Comparison of ENCODE assay signal across 10 cellular contexts in the genomic region with DNA sequence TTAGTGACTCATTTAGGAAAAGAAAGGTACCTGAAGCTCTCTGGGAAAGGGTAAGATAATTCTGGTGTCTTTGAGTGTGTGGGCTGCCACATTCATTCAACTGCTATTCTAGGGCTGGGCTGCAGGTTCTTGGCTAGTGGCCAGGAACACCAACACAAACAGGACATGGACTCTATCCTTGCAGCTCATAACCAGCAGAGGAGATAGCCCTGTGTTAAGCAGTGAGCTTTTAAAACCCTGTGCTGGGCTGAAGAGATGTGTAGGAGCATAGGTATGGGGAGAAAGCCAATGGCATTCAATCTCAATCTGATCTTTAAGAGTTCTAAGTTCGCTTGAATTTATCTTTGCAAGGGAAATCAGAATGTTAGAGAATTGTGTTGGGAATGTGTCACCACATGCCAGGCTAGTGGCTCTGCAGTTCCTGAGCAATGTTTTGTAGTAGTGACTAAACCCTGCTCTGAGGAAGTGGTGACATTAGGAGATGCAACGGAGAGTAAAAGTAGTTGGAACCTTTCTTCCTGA. TPM values are rescaled to one million over a fixed set of nuclear protein-coding genes. Genes with fewer than 3 reads are reported as not detected.
A peak's percentile ranks its signal among the peaks of the same experiment; 100 is the strongest.
DNase-seq lines count a peak whose midpoint lies in the region; ATAC-seq and TF ChIP-seq lines count a peak whose summit lies in the region.
"Had no signal": no experiment of that assay in that cellular context is flagged by ENCODE, and none has a peak within 500 bp of the region (broad histone marks: within the 10 kb centered on the region; RNA-seq: fewer than 3 reads in every experiment).

No MANE protein-coding gene starts in this region.

- intact Hi-C loops in left ventricle myocardium superior (cut with micrococcal nuclease), result no loop called here

- TF ChIP-seq CTCF in GM20000 (IDR thresholded peaks at IDR 0.05; ENCODE audit: extremely low read depth, missing control alignments), result no peak

- DNase-seq in SIG-M5 treated with dmso at 0.1 percent for 504 hours (lab: John Stamatoyannopoulos, UW; ENCODE audit: unreplicated experiment) (peak; percentile 12), SIG-M5 (lab: John Stamatoyannopoulos, UW) (no peak), SJSA1 (ENCODE audit: low read depth in 1 of 2, low spot score in 2 of 2) (peak; percentile 27 to 40), left ventricle myocardium superior (peak; percentile 63), GM20000 (ENCODE audit: low spot score) (no peak), AG08396 (ENCODE audit: low spot score) (no peak)
- DNase-seq in stimulated activated CD4-positive, alpha-beta T cell treated with anti-CD3 and anti-CD28 coated beads, TNF-alpha, amount 100 ng/mL, for 48 hours (ENCODE audit: low read depth in 3 of 3), result peak; percentile 3 to 20 (median 4)
- no peak for DNase-seq in activated CD8-positive, alpha-beta memory T cell treated with anti-CD3 and anti-CD28 coated beads for 24 hours

- H3K27ac ChIP-seq in SJSA1, result no peak overlapping the region
- H3K27ac ChIP-seq: BLaER1, KMS-11 had no signal

- peaks cover 16% of the 10 kb centered on the region for H3K4me1 ChIP-seq in SJSA1 (replicated peaks)
- H3K4me1 ChIP-seq: BLaER1 had no signal

- no peaks in the 10 kb centered on the region for H3K9me3 ChIP-seq in SJSA1 (replicated peaks)
- H3K9me3 ChIP-seq: BLaER1 had no signal

- peak; percentile 94 for ATAC-seq in left ventricle myocardium superior

- H3K27me3 ChIP-seq in SJSA1 (replicated peaks), result no peaks in the 10 kb centered on the region
- H3K27me3 ChIP-seq: BLaER1 had no signal

- H3K36me3 ChIP-seq in SJSA1, result no peaks in the 10 kb centered on the region
- H3K36me3 ChIP-seq: BLaER1 had no signal

- no peak overlapping the region for H3K4me3 ChIP-seq in SJSA1
- H3K4me3 ChIP-seq: BLaER1 had no signal

RNA-seq across cellular contexts. Expression of a gene that starts 39.2 kb away (rescaled TPM):
- total RNA-seq in SJSA1 (2014; rRNA removed; shearing (Covaris generic)), result 37.7 and 39.5 TPM in 2 replicates
- total RNA-seq in left ventricle myocardium superior, result 23.1 TPM

Comparison
In these comparisons a context has a peak if more than half of its experiments do, and no peak if none do; other contexts are left out.
1. DNase-seq: peak in SIG-M5 treated with dmso at 0.1 percent for 504 hours (single experiment), SJSA1 (2 of 2), left ventricle myocardium superior (single experiment) and stimulated activated CD4-positive, alpha-beta T cell treated with anti-CD3 and anti-CD28 coated beads, TNF-alpha, amount 100 ng/mL, for 48 hours (3 of 3); none in SIG-M5 (single experiment), GM20000 (single experiment), AG08396 (single experiment) and activated CD8-positive, alpha-beta memory T cell treated with anti-CD3 and anti-CD28 coated beads for 24 hours (single experiment).